1 cellular context compared by ENCODE assay signal in the genomic region with DNA sequence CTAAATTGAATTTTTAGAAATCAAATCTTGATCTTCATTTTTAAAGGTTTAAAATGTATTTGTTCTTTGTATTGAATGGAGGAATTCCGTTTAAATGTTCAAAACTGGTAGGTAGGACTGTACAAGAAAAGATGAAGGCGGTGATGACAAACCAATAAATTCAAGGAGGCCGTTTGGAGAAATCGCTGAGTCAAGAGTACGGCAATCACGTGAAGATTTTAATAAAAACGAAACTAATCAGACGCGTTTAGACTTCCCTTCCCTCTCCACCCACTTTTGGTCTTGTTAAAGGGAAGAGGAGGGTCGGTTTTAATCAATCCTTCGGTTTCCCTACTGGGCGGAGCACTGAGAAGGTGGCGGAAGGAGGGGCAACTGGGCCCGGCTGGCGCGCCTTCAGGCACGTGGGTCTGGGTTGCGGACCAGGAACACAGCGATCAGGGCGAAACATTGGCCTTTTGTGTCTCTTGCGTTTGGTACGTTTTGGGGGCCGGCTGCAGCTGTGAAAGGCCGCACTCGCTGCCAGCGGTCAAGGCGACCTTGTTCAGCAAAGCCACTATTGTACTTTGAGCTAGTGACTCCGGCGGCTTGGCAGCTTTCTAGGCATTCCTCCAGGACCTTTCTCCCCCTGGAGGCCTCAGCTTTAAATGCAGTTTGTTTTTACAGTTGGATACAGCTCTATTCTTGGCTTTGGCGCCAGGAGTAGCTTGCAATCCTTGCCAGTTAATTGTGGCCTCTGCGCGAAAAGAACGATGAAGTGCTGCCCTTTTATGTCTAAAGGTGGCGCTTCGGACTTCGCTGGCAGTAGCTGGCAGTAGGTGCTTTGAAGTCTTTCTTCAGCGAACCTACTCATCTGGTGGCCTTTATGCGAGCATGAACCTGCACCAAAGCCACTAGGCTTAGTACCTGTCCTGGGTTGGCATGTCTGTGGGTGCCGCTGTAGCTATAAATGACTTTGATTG.
TF ChIP-seq lines count a peak whose summit lies in the region.

No MANE protein-coding gene starts in this region.

TF ChIP-seq in HepG2, 621 proteins besides CTCF, POLR2A, EP300 and RAD21 (continued from another document and continues in another):
- TF ChIP-seq, protein P1, sequence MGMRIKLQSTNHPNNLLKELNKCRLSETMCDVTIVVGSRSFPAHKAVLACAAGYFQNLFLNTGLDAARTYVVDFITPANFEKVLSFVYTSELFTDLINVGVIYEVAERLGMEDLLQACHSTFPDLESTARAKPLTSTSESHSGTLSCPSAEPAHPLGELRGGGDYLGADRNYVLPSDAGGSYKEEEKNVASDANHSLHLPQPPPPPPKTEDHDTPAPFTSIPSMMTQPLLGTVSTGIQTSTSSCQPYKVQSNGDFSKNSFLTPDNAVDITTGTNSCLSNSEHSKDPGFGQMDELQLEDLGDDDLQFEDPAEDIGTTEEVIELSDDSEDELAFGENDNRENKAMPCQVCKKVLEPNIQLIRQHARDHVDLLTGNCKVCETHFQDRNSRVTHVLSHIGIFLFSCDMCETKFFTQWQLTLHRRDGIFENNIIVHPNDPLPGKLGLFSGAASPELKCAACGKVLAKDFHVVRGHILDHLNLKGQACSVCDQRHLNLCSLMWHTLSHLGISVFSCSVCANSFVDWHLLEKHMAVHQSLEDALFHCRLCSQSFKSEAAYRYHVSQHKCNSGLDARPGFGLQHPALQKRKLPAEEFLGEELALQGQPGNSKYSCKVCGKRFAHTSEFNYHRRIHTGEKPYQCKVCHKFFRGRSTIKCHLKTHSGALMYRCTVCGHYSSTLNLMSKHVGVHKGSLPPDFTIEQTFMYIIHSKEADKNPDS (CRISPR knock-in tag; IDR thresholded peaks at IDR 0.05) = no peak
- TF ChIP-seq, protein P2, sequence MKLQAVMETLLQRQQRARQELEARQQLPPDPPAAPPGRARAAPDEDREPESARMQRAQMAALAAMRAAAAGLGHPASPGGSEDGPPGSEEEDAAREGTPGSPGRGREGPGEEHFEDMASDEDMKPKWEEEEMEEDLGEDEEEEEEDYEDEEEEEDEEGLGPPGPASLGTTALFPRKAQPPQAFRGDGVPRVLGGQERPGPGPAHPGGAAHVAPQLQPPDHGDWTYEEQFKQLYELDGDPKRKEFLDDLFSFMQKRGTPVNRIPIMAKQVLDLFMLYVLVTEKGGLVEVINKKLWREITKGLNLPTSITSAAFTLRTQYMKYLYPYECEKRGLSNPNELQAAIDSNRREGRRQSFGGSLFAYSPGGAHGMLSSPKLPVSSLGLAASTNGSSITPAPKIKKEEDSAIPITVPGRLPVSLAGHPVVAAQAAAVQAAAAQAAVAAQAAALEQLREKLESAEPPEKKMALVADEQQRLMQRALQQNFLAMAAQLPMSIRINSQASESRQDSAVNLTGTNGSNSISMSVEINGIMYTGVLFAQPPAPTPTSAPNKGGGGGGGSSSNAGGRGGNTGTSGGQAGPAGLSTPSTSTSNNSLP (IDR thresholded peaks at IDR 0.05; ENCODE audit: low read depth, low read length) = 0 out of 2 replicates have a peak, but pooled peaks have one; percentile 11
- TF ChIP-seq HDAC2 (CRISPR knock-in tag; IDR thresholded peaks at IDR 0.05) = 0 out of 2 replicates have a peak, but pooled peaks have one; percentile 34
- TF ChIP-seq, protein P3, sequence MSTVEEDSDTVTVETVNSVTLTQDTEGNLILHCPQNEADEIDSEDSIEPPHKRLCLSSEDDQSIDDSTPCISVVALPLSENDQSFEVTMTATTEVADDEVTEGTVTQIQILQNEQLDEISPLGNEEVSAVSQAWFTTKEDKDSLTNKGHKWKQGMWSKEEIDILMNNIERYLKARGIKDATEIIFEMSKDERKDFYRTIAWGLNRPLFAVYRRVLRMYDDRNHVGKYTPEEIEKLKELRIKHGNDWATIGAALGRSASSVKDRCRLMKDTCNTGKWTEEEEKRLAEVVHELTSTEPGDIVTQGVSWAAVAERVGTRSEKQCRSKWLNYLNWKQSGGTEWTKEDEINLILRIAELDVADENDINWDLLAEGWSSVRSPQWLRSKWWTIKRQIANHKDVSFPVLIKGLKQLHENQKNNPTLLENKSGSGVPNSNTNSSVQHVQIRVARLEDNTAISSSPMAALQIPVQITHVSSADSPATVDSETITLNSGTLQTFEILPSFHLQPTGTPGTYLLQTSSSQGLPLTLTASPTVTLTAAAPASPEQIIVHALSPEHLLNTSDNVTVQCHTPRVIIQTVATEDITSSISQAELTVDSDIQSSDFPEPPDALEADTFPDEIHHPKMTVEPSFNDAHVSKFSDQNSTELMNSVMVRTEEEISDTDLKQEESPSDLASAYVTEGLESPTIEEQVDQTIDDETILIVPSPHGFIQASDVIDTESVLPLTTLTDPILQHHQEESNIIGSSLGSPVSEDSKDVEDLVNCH (CRISPR knock-in tag; IDR thresholded peaks at IDR 0.05) = no peak
- TF ChIP-seq ZNF382 (CRISPR knock-in tag; IDR thresholded peaks at IDR 0.05; ENCODE audit: borderline replicate concordance) = no peak
- TF ChIP-seq ZNF816 (CRISPR knock-in tag; IDR thresholded peaks at IDR 0.05; ENCODE audit: borderline replicate concordance) = no peak
- peak; percentile 63; the same call in 1 of the 2 replicates for TF ChIP-seq ZNF772 (CRISPR knock-in tag; IDR thresholded peaks at IDR 0.05)
- peak; percentile 55; the same call in 1 of the 2 replicates for TF ChIP-seq NCOA2 (CRISPR knock-in tag; IDR thresholded peaks at IDR 0.05)
- peak; percentile 25; the same call in 1 of the 2 replicates for TF ChIP-seq ZNF746 (CRISPR knock-in tag; IDR thresholded peaks at IDR 0.05)
- TF ChIP-seq, protein P4, sequence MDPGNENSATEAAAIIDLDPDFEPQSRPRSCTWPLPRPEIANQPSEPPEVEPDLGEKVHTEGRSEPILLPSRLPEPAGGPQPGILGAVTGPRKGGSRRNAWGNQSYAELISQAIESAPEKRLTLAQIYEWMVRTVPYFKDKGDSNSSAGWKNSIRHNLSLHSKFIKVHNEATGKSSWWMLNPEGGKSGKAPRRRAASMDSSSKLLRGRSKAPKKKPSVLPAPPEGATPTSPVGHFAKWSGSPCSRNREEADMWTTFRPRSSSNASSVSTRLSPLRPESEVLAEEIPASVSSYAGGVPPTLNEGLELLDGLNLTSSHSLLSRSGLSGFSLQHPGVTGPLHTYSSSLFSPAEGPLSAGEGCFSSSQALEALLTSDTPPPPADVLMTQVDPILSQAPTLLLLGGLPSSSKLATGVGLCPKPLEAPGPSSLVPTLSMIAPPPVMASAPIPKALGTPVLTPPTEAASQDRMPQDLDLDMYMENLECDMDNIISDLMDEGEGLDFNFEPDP (CRISPR knock-in tag; conservative IDR thresholded peaks at IDR 0.05) = no peak
- peak; percentile 76 for TF ChIP-seq HNRNPLL (IDR thresholded peaks at IDR 0.05; ENCODE audit: low read depth, low read length, poor library complexity, severe bottlenecking)
- TF ChIP-seq, protein P5, sequence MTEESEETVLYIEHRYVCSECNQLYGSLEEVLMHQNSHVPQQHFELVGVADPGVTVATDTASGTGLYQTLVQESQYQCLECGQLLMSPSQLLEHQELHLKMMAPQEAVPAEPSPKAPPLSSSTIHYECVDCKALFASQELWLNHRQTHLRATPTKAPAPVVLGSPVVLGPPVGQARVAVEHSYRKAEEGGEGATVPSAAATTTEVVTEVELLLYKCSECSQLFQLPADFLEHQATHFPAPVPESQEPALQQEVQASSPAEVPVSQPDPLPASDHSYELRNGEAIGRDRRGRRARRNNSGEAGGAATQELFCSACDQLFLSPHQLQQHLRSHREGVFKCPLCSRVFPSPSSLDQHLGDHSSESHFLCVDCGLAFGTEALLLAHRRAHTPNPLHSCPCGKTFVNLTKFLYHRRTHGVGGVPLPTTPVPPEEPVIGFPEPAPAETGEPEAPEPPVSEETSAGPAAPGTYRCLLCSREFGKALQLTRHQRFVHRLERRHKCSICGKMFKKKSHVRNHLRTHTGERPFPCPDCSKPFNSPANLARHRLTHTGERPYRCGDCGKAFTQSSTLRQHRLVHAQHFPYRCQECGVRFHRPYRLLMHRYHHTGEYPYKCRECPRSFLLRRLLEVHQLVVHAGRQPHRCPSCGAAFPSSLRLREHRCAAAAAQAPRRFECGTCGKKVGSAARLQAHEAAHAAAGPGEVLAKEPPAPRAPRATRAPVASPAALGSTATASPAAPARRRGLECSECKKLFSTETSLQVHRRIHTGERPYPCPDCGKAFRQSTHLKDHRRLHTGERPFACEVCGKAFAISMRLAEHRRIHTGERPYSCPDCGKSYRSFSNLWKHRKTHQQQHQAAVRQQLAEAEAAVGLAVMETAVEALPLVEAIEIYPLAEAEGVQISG (CRISPR knock-in tag; IDR thresholded peaks at IDR 0.05) = peak; percentile 75
- peak; percentile 61; the same call in 1 of the 2 replicates for TF ChIP-seq ZNF556 (CRISPR knock-in tag; IDR thresholded peaks at IDR 0.05; ENCODE audit: borderline replicate concordance)
- no peak for TF ChIP-seq ZNF768 (CRISPR knock-in tag; IDR thresholded peaks at IDR 0.05)
- 0 out of 4 replicates have a peak, but pooled peaks of 1 of the 2 experiments have one; percentile 20 for TF ChIP-seq NR2F1 (CRISPR knock-in tag; IDR thresholded peaks at IDR 0.05)
- TF ChIP-seq YEATS2 (CRISPR knock-in tag; IDR thresholded peaks at IDR 0.05; ENCODE audit: borderline replicate concordance) = no peak
- TF ChIP-seq ZNF878 (CRISPR knock-in tag; IDR thresholded peaks at IDR 0.05) = peak; percentile 45; the same call in 1 of the 2 replicates
- TF ChIP-seq ZNF841 (CRISPR knock-in tag; IDR thresholded peaks at IDR 0.05; ENCODE audit: borderline replicate concordance) = no peak
- TF ChIP-seq SOX6 (IDR thresholded peaks at IDR 0.05) = no peak
- TF ChIP-seq SOX6 (CRISPR knock-in tag; IDR thresholded peaks at IDR 0.05) = peak; percentile 93
- TF ChIP-seq, protein P6, sequence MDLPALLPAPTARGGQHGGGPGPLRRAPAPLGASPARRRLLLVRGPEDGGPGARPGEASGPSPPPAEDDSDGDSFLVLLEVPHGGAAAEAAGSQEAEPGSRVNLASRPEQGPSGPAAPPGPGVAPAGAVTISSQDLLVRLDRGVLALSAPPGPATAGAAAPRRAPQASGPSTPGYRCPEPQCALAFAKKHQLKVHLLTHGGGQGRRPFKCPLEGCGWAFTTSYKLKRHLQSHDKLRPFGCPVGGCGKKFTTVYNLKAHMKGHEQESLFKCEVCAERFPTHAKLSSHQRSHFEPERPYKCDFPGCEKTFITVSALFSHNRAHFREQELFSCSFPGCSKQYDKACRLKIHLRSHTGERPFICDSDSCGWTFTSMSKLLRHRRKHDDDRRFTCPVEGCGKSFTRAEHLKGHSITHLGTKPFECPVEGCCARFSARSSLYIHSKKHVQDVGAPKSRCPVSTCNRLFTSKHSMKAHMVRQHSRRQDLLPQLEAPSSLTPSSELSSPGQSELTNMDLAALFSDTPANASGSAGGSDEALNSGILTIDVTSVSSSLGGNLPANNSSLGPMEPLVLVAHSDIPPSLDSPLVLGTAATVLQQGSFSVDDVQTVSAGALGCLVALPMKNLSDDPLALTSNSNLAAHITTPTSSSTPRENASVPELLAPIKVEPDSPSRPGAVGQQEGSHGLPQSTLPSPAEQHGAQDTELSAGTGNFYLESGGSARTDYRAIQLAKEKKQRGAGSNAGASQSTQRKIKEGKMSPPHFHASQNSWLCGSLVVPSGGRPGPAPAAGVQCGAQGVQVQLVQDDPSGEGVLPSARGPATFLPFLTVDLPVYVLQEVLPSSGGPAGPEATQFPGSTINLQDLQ (CRISPR knock-in tag; IDR thresholded peaks at IDR 0.05) = 0 out of 2 replicates have a peak, but pooled peaks have one; percentile 60
- TF ChIP-seq, protein P7, sequence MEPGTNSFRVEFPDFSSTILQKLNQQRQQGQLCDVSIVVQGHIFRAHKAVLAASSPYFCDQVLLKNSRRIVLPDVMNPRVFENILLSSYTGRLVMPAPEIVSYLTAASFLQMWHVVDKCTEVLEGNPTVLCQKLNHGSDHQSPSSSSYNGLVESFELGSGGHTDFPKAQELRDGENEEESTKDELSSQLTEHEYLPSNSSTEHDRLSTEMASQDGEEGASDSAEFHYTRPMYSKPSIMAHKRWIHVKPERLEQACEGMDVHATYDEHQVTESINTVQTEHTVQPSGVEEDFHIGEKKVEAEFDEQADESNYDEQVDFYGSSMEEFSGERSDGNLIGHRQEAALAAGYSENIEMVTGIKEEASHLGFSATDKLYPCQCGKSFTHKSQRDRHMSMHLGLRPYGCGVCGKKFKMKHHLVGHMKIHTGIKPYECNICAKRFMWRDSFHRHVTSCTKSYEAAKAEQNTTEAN (CRISPR knock-in tag; conservative IDR thresholded peaks at IDR 0.05) = 0 out of 2 replicates have a peak, but pooled peaks have one; percentile 49
- no peak for TF ChIP-seq MIER2 (CRISPR knock-in tag; IDR thresholded peaks at IDR 0.05)
- TF ChIP-seq GATAD2A (CRISPR knock-in tag; IDR thresholded peaks at IDR 0.05) = peak; percentile 72; the same call in 1 of the 2 replicates
- TF ChIP-seq, protein P8, sequence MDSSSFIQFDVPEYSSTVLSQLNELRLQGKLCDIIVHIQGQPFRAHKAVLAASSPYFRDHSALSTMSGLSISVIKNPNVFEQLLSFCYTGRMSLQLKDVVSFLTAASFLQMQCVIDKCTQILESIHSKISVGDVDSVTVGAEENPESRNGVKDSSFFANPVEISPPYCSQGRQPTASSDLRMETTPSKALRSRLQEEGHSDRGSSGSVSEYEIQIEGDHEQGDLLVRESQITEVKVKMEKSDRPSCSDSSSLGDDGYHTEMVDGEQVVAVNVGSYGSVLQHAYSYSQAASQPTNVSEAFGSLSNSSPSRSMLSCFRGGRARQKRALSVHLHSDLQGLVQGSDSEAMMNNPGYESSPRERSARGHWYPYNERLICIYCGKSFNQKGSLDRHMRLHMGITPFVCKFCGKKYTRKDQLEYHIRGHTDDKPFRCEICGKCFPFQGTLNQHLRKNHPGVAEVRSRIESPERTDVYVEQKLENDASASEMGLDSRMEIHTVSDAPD (CRISPR knock-in tag; IDR thresholded peaks at IDR 0.05) = peak; percentile 96
- TF ChIP-seq ZSCAN25 (CRISPR knock-in tag; IDR thresholded peaks at IDR 0.05) = no peak
- TF ChIP-seq, protein P9, sequence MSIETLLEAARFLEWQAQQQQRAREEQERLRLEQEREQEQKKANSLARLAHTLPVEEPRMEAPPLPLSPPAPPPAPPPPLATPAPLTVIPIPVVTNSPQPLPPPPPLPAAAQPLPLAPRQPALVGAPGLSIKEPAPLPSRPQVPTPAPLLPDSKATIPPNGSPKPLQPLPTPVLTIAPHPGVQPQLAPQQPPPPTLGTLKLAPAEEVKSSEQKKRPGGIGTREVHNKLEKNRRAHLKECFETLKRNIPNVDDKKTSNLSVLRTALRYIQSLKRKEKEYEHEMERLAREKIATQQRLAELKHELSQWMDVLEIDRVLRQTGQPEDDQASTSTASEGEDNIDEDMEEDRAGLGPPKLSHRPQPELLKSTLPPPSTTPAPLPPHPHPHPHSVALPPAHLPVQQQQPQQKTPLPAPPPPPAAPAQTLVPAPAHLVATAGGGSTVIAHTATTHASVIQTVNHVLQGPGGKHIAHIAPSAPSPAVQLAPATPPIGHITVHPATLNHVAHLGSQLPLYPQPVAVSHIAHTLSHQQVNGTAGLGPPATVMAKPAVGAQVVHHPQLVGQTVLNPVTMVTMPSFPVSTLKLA (IDR thresholded peaks at IDR 0.05) = no peak
- TF ChIP-seq, protein P10, sequence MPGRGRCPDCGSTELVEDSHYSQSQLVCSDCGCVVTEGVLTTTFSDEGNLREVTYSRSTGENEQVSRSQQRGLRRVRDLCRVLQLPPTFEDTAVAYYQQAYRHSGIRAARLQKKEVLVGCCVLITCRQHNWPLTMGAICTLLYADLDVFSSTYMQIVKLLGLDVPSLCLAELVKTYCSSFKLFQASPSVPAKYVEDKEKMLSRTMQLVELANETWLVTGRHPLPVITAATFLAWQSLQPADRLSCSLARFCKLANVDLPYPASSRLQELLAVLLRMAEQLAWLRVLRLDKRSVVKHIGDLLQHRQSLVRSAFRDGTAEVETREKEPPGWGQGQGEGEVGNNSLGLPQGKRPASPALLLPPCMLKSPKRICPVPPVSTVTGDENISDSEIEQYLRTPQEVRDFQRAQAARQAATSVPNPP (CRISPR knock-in tag; IDR thresholded peaks at IDR 0.05) = peak; percentile 71
- peak; percentile 42; the same call in 1 of the 2 replicates for TF ChIP-seq PHF20 (CRISPR knock-in tag; IDR thresholded peaks at IDR 0.05)
- no peak for TF ChIP-seq ZNF34 (CRISPR knock-in tag; IDR thresholded peaks at IDR 0.05; ENCODE audit: borderline replicate concordance)
- peak; percentile 99 for TF ChIP-seq BCL6 (CRISPR knock-in tag; IDR thresholded peaks at IDR 0.05)
- no peak for TF ChIP-seq ZSCAN22 (CRISPR knock-in tag; IDR thresholded peaks at IDR 0.05)
- peak; percentile 46; the same call in 1 of the 2 replicates for TF ChIP-seq YEATS4 (CRISPR knock-in tag; IDR thresholded peaks at IDR 0.05; ENCODE audit: borderline replicate concordance)
- no peak for TF ChIP-seq CHD4 (IDR thresholded peaks at IDR 0.05; ENCODE audit: borderline replicate concordance, low read length)
